19 cellular contexts compared by ENCODE assay signal in the genomic region with DNA sequence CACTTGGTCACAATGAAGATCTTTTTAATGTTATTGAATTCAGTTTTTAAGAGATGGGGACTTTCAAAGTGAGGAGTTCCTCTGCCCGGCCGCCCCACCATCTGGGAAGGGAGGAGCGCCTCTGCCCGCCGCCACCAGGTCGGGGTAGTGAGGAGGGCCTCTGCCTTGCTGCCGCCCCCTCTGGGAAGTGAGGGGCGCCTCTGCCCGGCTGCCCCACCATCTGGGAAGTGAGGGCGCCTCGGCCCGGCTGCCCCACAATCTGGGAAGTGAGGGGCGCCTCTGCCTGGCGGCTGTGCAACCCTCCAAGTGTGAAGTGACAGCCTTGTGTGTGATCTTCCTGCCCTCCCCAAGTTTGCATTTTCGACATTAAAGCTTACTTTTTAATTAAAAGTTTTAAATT.
"Had no signal": no experiment of that assay in that cellular context is flagged by ENCODE, and none has a peak within 500 bp of the region (broad histone marks: within the 10 kb centered on the region; RNA-seq: fewer than 3 reads in every experiment).

No MANE protein-coding gene starts in this region.

- H3K36me3 ChIP-seq: Peyer's patch, SJCRH30 had no signal

- H3K4me3 ChIP-seq: K562, Peyer's patch, SJCRH30 had no signal

- H3K4me3 Mint-ChIP-seq: IgD-negative memory B cell, T-helper 17 cell had no signal

- DNase-seq: Kasumi-1, MM.1S, NCI-H1092 treated with DMSO at 0.1 percent for 48 hours, NCI-H1436 treated with DMSO at 0.1 percent for 48 hours, NCI-H1930, NCI-H2081, NCI-H2107, NCI-H2227 treated with DMSO at 0.1 percent for 48 hours, NCI-H526, Peyer's patch, SHP77 treated with DMSO at 0.1 percent for 48 hours, T-helper 1 cell, T-helper 17 cell had no signal

- H3K9me3 ChIP-seq: SJCRH30 had no signal

- H3K27ac ChIP-seq: KMS-11, Peyer's patch, SJCRH30 had no signal

- H3K4me2 ChIP-seq: KMS-11 had no signal

- H3K27ac Mint-ChIP-seq: IgD-negative memory B cell, T-helper 17 cell had no signal

- H3K27me3 ChIP-seq: Peyer's patch, SJCRH30 had no signal

- ATAC-seq: K562, Right ventricle myocardium inferior, SK-N-SH treated with all-trans-retinoic acid at 6 μM for 48 hours, T-helper 17 cell had no signal

- H3K27me3 Mint-ChIP-seq: IgD-negative memory B cell, T-helper 17 cell had no signal

- H3K4me1 ChIP-seq: Peyer's patch, SJCRH30 had no signal

- H3K36me3 Mint-ChIP-seq: IgD-negative memory B cell had no signal

- H3K4me1 Mint-ChIP-seq: IgD-negative memory B cell, T-helper 17 cell had no signal

- H3K9ac ChIP-seq: KMS-11 had no signal
